ENCODE assay signal across 20 cellular contexts in genomic region chr9:129590466-129590865, GRCh38. TPM values are rescaled to one million over a fixed set of nuclear protein-coding genes. Genes with fewer than 3 reads are reported as not detected.
DNase-seq lines count a peak whose midpoint lies in the region; ATAC-seq and TF ChIP-seq lines count a peak whose summit lies in the region.
"Had no signal": no experiment of that assay in that cellular context is flagged by ENCODE, and none has a peak within 500 bp of the region (broad histone marks: within the 10 kb centered on the region; RNA-seq: fewer than 3 reads in every experiment).

No MANE protein-coding gene starts in this region.

- no peaks in the 10 kb centered on the region for H3K27me3 ChIP-seq in SJCRH30

- H3K4me1 Mint-ChIP-seq in nephron progenitor cell, result peaks cover 96% of the 10 kb centered on the region
- peaks cover 76% of the 10 kb centered on the region for H3K4me1 Mint-ChIP-seq in type B pancreatic cell (ENCODE audit: unreplicated experiment)
- H3K4me1 Mint-ChIP-seq in activated T-helper 1 cell treated with anti-CD3 and anti-CD28 coated beads, Interleukin-12 subunit alpha, Interleukin-12 subunit beta, Interleukin-2, Interleukin-4 antibody, amounts not matched to agents 30 ng/mL and 10 ng/mL and 1 ng/mL, durations not matched to agents 14 hours and 24 hours and 36 hours (ENCODE audit: low read depth), result peaks cover 42% of the 10 kb centered on the region

- no peaks in the 10 kb centered on the region for H3K9me3 ChIP-seq in SJCRH30 (replicated peaks)
- H3K9me3 ChIP-seq: Caco-2 had no signal

- H3K27ac Mint-ChIP-seq in nephron progenitor cell (peak overlapping the region; percentile 49), type B pancreatic cell (peak overlapping the region; percentile 15)
- H3K27ac Mint-ChIP-seq in activated T-helper 1 cell treated with anti-CD3 and anti-CD28 coated beads, Interleukin-12 subunit alpha, Interleukin-12 subunit beta, Interleukin-2, Interleukin-4 antibody, amounts not matched to agents 30 ng/mL and 10 ng/mL and 1 ng/mL, durations not matched to agents 14 hours and 24 hours and 36 hours, result no peak overlapping the region
- H3K27ac Mint-ChIP-seq: CD4-positive, alpha-beta T cell; HFFc6 had no signal

- H3K4me3 Mint-ChIP-seq in nephron progenitor cell, result no peak overlapping the region
- no peak overlapping the region for H3K4me3 Mint-ChIP-seq in type B pancreatic cell
- no peak overlapping the region for H3K4me3 Mint-ChIP-seq in activated T-helper 1 cell treated with anti-CD3 and anti-CD28 coated beads, Interleukin-12 subunit alpha, Interleukin-12 subunit beta, Interleukin-2, Interleukin-4 antibody, amounts not matched to agents 30 ng/mL and 10 ng/mL and 1 ng/mL, durations not matched to agents 14 hours and 24 hours and 36 hours
- H3K4me3 Mint-ChIP-seq: CD4-positive, alpha-beta T cell; HFFc6; IgD-negative memory B cell had no signal

- H3K36me3 Mint-ChIP-seq in nephron progenitor cell (ENCODE audit: low read depth), result no peaks in the 10 kb centered on the region
- no peaks in the 10 kb centered on the region for H3K36me3 Mint-ChIP-seq in type B pancreatic cell
- H3K36me3 Mint-ChIP-seq in activated T-helper 1 cell treated with anti-CD3 and anti-CD28 coated beads, Interleukin-12 subunit alpha, Interleukin-12 subunit beta, Interleukin-2, Interleukin-4 antibody, amounts not matched to agents 30 ng/mL and 10 ng/mL and 1 ng/mL, durations not matched to agents 14 hours and 24 hours and 36 hours (ENCODE audit: low read depth), result peaks cover 11% of the 10 kb centered on the region

- ATAC-seq in GM19455 (IDR thresholded peaks at IDR 0.05; ENCODE audit: unreplicated experiment), result no peak
- ATAC-seq: HCT116, HepG2 had no signal

- H3K9me3 Mint-ChIP-seq in nephron progenitor cell, result no peaks in the 10 kb centered on the region
- H3K9me3 Mint-ChIP-seq in type B pancreatic cell, result no peaks in the 10 kb centered on the region
- H3K9me3 Mint-ChIP-seq in activated T-helper 1 cell treated with anti-CD3 and anti-CD28 coated beads, Interleukin-12 subunit alpha, Interleukin-12 subunit beta, Interleukin-2, Interleukin-4 antibody, amounts not matched to agents 30 ng/mL and 10 ng/mL and 1 ng/mL, durations not matched to agents 14 hours and 24 hours and 36 hours, result no peaks in the 10 kb centered on the region
- H3K9me3 Mint-ChIP-seq: CD4-positive, alpha-beta T cell; HFFc6 had no signal

- DNase-seq in SJCRH30, result peak; percentile 62 to 81
- DNase-seq in ecto neural progenitor cell (ENCODE audit: low spot score), result peak; percentile 69
- no peak for DNase-seq in nephron progenitor cell
- DNase-seq in type B pancreatic cell (ENCODE audit: extremely low spot score, unreplicated experiment), result no peak
- DNase-seq in NCI-H510A (lab: John Stamatoyannopoulos, UW), result no peak
- no peak for DNase-seq in activated T-helper 1 cell treated with anti-CD3 and anti-CD28 coated beads, Interleukin-12 subunit alpha, Interleukin-12 subunit beta, Interleukin-2, Interleukin-4 antibody, amounts not matched to agents 30 ng/mL and 10 ng/mL and 1 ng/mL, durations not matched to agents 14 hours and 24 hours and 36 hours (ENCODE audit: low spot score)
- no peak for DNase-seq in hippocampal formation (lab: John Stamatoyannopoulos, UW)
- DNase-seq: AML-193; Caco-2; CD4-positive, alpha-beta T cell; GDM1; GOT3; H7; HFFc6 had no signal

- intact Hi-C loops in activated T-helper 1 cell treated with anti-CD3 and anti-CD28 coated beads, Interleukin-12 subunit alpha, Interleukin-12 subunit beta, Interleukin-2, Interleukin-4 antibody, amounts not matched to agents 30 ng/mL and 10 ng/mL and 1 ng/mL, durations not matched to agents 14 hours and 24 hours and 36 hours (cut with micrococcal nuclease), result no loop called here

- TF ChIP-seq CTCF in nephron progenitor cell (IDR thresholded peaks at IDR 0.05) (no peak), type B pancreatic cell (conservative IDR thresholded peaks at IDR 0.05) (no peak)

- H3K27me3 Mint-ChIP-seq in nephron progenitor cell (ENCODE audit: low read depth, poor library complexity), result peaks cover 12% of the 10 kb centered on the region
- H3K27me3 Mint-ChIP-seq in type B pancreatic cell, result no peaks in the 10 kb centered on the region
- peaks cover 2% of the 10 kb centered on the region for H3K27me3 Mint-ChIP-seq in activated T-helper 1 cell treated with anti-CD3 and anti-CD28 coated beads, Interleukin-12 subunit alpha, Interleukin-12 subunit beta, Interleukin-2, Interleukin-4 antibody, amounts not matched to agents 30 ng/mL and 10 ng/mL and 1 ng/mL, durations not matched to agents 14 hours and 24 hours and 36 hours (ENCODE audit: insufficient read depth)
- H3K27me3 Mint-ChIP-seq: CD4-positive, alpha-beta T cell had no signal

- H3K27ac ChIP-seq in SJCRH30, result peak overlapping the region; percentile 57
- H3K27ac ChIP-seq: C4-2B had no signal

- H3K4me1 ChIP-seq in SJCRH30, result peaks cover 37% of the 10 kb centered on the region

- H3K4me3 ChIP-seq in SJCRH30, result no peak overlapping the region

- no peaks in the 10 kb centered on the region for H3K36me3 ChIP-seq in SJCRH30

RNA-seq across cellular contexts. Expression of gene C9orf50, which starts 30.4 kb away (rescaled TPM):
- not detected in 2 replicates for total RNA-seq in SJCRH30 (2014; rRNA removed; shearing (Covaris generic))
- total RNA-seq in type B pancreatic cell (ENCODE audit: low replicate concordance), result not detected in 2 replicates
- not detected in 2 replicates for total RNA-seq in activated T-helper 1 cell treated with anti-CD3 and anti-CD28 coated beads, Interleukin-12 subunit alpha, Interleukin-12 subunit beta, Interleukin-2, Interleukin-4 antibody, amounts not matched to agents 30 ng/mL and 10 ng/mL and 1 ng/mL, durations not matched to agents 14 hours and 24 hours and 36 hours
- total RNA-seq: Caco-2; CD4-positive, alpha-beta T cell; Daoy; H7; HepG2 had no signal

RNA-seq across cellular contexts. Expression of gene NTMT1, which starts 35.5 kb away (rescaled TPM):
- 47.8 and 48.5 TPM in 2 replicates for total RNA-seq in SJCRH30 (2014; rRNA removed; shearing (Covaris generic))
- total RNA-seq in type B pancreatic cell (ENCODE audit: low replicate concordance), result 31.4 and 33.5 TPM in 2 replicates
- 67.1 and 67.3 TPM in 2 replicates for total RNA-seq in activated T-helper 1 cell treated with anti-CD3 and anti-CD28 coated beads, Interleukin-12 subunit alpha, Interleukin-12 subunit beta, Interleukin-2, Interleukin-4 antibody, amounts not matched to agents 30 ng/mL and 10 ng/mL and 1 ng/mL, durations not matched to agents 14 hours and 24 hours and 36 hours

RNA-seq across cellular contexts. Expression of gene ASB6, which starts 51.5 kb away (rescaled TPM):
- 23.0 and 23.4 TPM in 2 replicates for total RNA-seq in SJCRH30 (2014; rRNA removed; shearing (Covaris generic))
- total RNA-seq in type B pancreatic cell (ENCODE audit: low replicate concordance), result 20.7 and 22.4 TPM in 2 replicates
- total RNA-seq in activated T-helper 1 cell treated with anti-CD3 and anti-CD28 coated beads, Interleukin-12 subunit alpha, Interleukin-12 subunit beta, Interleukin-2, Interleukin-4 antibody, amounts not matched to agents 30 ng/mL and 10 ng/mL and 1 ng/mL, durations not matched to agents 14 hours and 24 hours and 36 hours, result 24.0 TPM in 2 replicates

Comparison
In these comparisons a context has a peak if more than half of its experiments do, and no peak if none do; other contexts are left out.
1. DNase-seq: peak in SJCRH30 (2 of 2) and ecto neural progenitor cell (single experiment); none in nephron progenitor cell (single experiment), type B pancreatic cell (single experiment), NCI-H510A (single experiment), activated T-helper 1 cell treated with anti-CD3 and anti-CD28 coated beads, Interleukin-12 subunit alpha, Interleukin-12 subunit beta, Interleukin-2, Interleukin-4 antibody, amounts not matched to agents 30 ng/mL and 10 ng/mL and 1 ng/mL, durations not matched to agents 14 hours and 24 hours and 36 hours (single experiment) and hippocampal formation (0 of 2).